ENCODE assay signal across 8 cellular contexts in genomic region chr16:1959269-1960039, GRCh38. TPM values are rescaled to one million over a fixed set of nuclear protein-coding genes. Genes with fewer than 3 reads are reported as not detected.
DNase-seq lines count a peak whose midpoint lies in the region; ATAC-seq and TF ChIP-seq lines count a peak whose summit lies in the region.

Gene NDUFB10 (plus strand): TSS chr16:1959538. CDS start chr16:1959625, 87 bp downstream.

- POLR2A ChIA-PET in IMR-90 (lab: Charles Lee; ENCODE audit: unreplicated experiment) = no interaction called here

- H3K27me3 ChIP-seq in IMR-90 (ENCODE audit: control insufficient read depth, insufficient read depth, low read length) (peaks cover 2% of the 10 kb centered on the region; the same call in 1 of the 2 replicates), Peyer's patch (no peaks in the 10 kb centered on the region), fibroblast of lung (ENCODE audit: control insufficient read depth, insufficient read depth, low read length) (no peaks in the 10 kb centered on the region)

- H3K9me1 ChIP-seq in IMR-90 (ENCODE audit: insufficient read depth, low read length) = 0 out of 2 replicates have a peak, but pooled peaks cover 8% of the 10 kb centered on the region

- H4K5ac ChIP-seq in IMR-90 (ENCODE audit: low read depth, low read length) = peak within 1 kb of the TSS; percentile 94

- H3K27ac Mint-ChIP-seq in natural killer cell = peak within 1 kb of the TSS; percentile 56 to 85

- peak within 1 kb of the TSS; percentile 91 for H2AK5ac ChIP-seq in IMR-90 (ENCODE audit: low read depth, low read length)

- H3K18ac ChIP-seq in IMR-90 (ENCODE audit: low read depth, low read length) = peak within 1 kb of the TSS; percentile 83; the same call in 1 of the 2 replicates

- peak; percentile 45; the same call in 1 of the 2 replicates for TF ChIP-seq POLR2A in IMR-90 (IDR thresholded peaks at IDR 0.05; ENCODE audit: low read depth, low read length)
- TF ChIP-seq POLR2A in Peyer's patch (IDR thresholded peaks at IDR 0.05) = peak; percentile 93 to 98

- WGBS in IMR-90 (ENCODE audit: extremely low coverage in 2 of 2, insufficient read length in 1 of 2), 2 experiments = 1% methylated on average over 36 of the region's 79 CpGs; no CpG with 5 or more reads in 1 of the 2 experiments

- no peaks in the 10 kb centered on the region for H3K27me3 Mint-ChIP-seq in natural killer cell (ENCODE audit: low read depth in 2 of 2)

- H2BK20ac ChIP-seq in IMR-90 (ENCODE audit: low read depth, low read length) = no peak within 1 kb of the TSS

- BruUV-seq in IMR-90 (replicated peaks; lab: Mats Ljungman, UMichigan) = no TSS peak

- peaks cover 3 to 33% of the 10 kb centered on the region in 2 experiments; a peak in 3 of 4 replicates for H3K79me1 ChIP-seq in IMR-90 (ENCODE audit: low read depth in 1 of 2, low read length in 2 of 2)

- H2AK9ac ChIP-seq in IMR-90 (replicated peaks; ENCODE audit: low read depth, low read length, poor library complexity) = peak within 1 kb of the TSS; percentile 100

- peak within 1 kb of the TSS; percentile 99 for H3K14ac ChIP-seq in IMR-90 (replicated peaks; ENCODE audit: low read depth, low read length)

- H3K4me3 ChIP-seq in IMR-90 (ENCODE audit: insufficient read depth, low read depth, low read length) (peak within 1 kb of the TSS; percentile 87), Peyer's patch (peak within 1 kb of the TSS; percentile 79 to 86 (median 80)), fibroblast of lung (replicated peaks in 1 of 4; ENCODE audit: control extremely low read depth in 1 of 4, insufficient read depth in 1 of 4, low read depth in 3 of 4, low read length in 4 of 4) (peak within 1 kb of the TSS; percentile 72 to 84 (median 80))

- no peak within 1 kb of the TSS; the same call in 2 of the 3 replicates for H2BK15ac ChIP-seq in IMR-90 (ENCODE audit: low read depth, low read length)

- H3K4me1 ChIP-seq in IMR-90 (ENCODE audit: control insufficient read depth, insufficient read depth, low read length) = peaks cover 7% of the 10 kb centered on the region
- peaks cover 0 to 27% (median 19%) of the 10 kb centered on the region in 4 donors for H3K4me1 ChIP-seq in Peyer's patch
- peaks cover 6% of the 10 kb centered on the region for H3K4me1 ChIP-seq in fibroblast of lung (ENCODE audit: control insufficient read depth, extremely low read depth, insufficient read depth, low read length)

- peak within 1 kb of the TSS; percentile 93 for H3K23ac ChIP-seq in IMR-90 (ENCODE audit: low read depth, low read length)

- peak; percentile 59 for ATAC-seq in GM21447 (IDR thresholded peaks at IDR 0.05; ENCODE audit: unreplicated experiment)
- peak; percentile 90 for ATAC-seq in IMR-90 (ENCODE audit: low read depth)
- ATAC-seq in natural killer cell = peak; percentile 89 to 94 (median 90)
- ATAC-seq in stimulated activated naive CD8-positive, alpha-beta T cell treated with anti-CD3 and anti-CD28 coated beads, Interleukin-15, Interleukin-2, amounts not matched to agents 100 U/mL and 50 U/mL, for 24 hours = peak; percentile 75

- peaks cover 39% of the 10 kb centered on the region for H3K79me2 ChIP-seq in fibroblast of lung (ENCODE audit: control insufficient read depth, insufficient read depth, low read length)

- in situ Hi-C loops in IMR-90 (cut with MboI; ENCODE audit: low sequenced_read_pairs) = no loop called here

- intact Hi-C loops in IMR-90 (cut with micrococcal nuclease) (no loop called here), natural killer cell (cut with micrococcal nuclease) (no loop called here)

- CTCF ChIA-PET in IMR-90 (lab: Yijun Ruan, JAX) = no interaction called here

- peak within 1 kb of the TSS; percentile 93 for H3K27ac ChIP-seq in IMR-90 (ENCODE audit: insufficient read depth, low read length)
- peak within 1 kb of the TSS; percentile 84 to 89 (median 88) for H3K27ac ChIP-seq in Peyer's patch
- peak within 1 kb of the TSS; percentile 77 for H3K27ac ChIP-seq in fibroblast of lung (ENCODE audit: insufficient read depth, low read length)

- peak within 1 kb of the TSS; percentile 89 for H2BK5ac ChIP-seq in IMR-90 (ENCODE audit: low read depth, low read length, poor library complexity, severe bottlenecking)

- TF ChIP-seq RAD21 in IMR-90 (IDR thresholded peaks at IDR 0.05; ENCODE audit: low read length) = peak; percentile 34

- peak within 1 kb of the TSS; percentile 75 for H3K56ac ChIP-seq in IMR-90 (ENCODE audit: extremely low read depth, insufficient read depth, low read length)

- H3K9me3 ChIP-seq in IMR-90 (ENCODE audit: control insufficient read depth, insufficient read depth, low read length) (no peaks in the 10 kb centered on the region), Peyer's patch (no peaks in the 10 kb centered on the region), fibroblast of lung (ENCODE audit: control insufficient read depth, insufficient read depth, low read depth, low read length) (no peaks in the 10 kb centered on the region)

- no peaks in the 10 kb centered on the region for H3K9me3 Mint-ChIP-seq in natural killer cell

- H3K4me2 ChIP-seq in IMR-90 (ENCODE audit: low read depth, low read length) (peak within 1 kb of the TSS; percentile 94), fibroblast of lung (ENCODE audit: extremely low read depth, insufficient read depth, low read length) (peak within 1 kb of the TSS; percentile 93)

- H3K4me1 Mint-ChIP-seq in natural killer cell = peaks cover 29 to 31% of the 10 kb centered on the region in 2 donors

- peak within 1 kb of the TSS; percentile 89 to 99 for H4K8ac ChIP-seq in IMR-90 (ENCODE audit: low read depth in 2 of 2, low read length in 2 of 2)

- H4K20me1 ChIP-seq in IMR-90 (ENCODE audit: insufficient read depth, low read length) = peaks cover 42% of the 10 kb centered on the region
- no peaks in the 10 kb centered on the region for H4K20me1 ChIP-seq in fibroblast of lung (ENCODE audit: control insufficient read depth, extremely low read depth, insufficient read depth, low read length)

- TF ChIP-seq CTCF in IMR-90 (conservative IDR thresholded peaks at IDR 0.05; ENCODE audit: low read depth, low read length) = peak; percentile 84
- TF ChIP-seq CTCF in Peyer's patch (IDR thresholded peaks at IDR 0.05) = peak; percentile 64 to 82 (median 78)
- TF ChIP-seq CTCF in fibroblast of lung (conservative IDR thresholded peaks at IDR 0.05 in 1 of 2, IDR thresholded peaks at IDR 0.05 in 1 of 2; ENCODE audit: low read depth in 1 of 2, low read length in 2 of 2) = peak; percentile 39 to 57
- peak; percentile 30 for TF ChIP-seq CTCF in natural killer cell (IDR thresholded peaks at IDR 0.05)

- dilution Hi-C loops in IMR-90 (cut with HindIII; ENCODE audit: low sequenced_read_pairs, unreplicated experiment) = no loop called here

- no peaks in the 10 kb centered on the region for H3K36me3 Mint-ChIP-seq in natural killer cell

- H2AFZ ChIP-seq in IMR-90 (replicated peaks; ENCODE audit: low read length, poor library complexity) (peak within 1 kb of the TSS; percentile 100), fibroblast of lung (ENCODE audit: low read length) (peak within 1 kb of the TSS; percentile 85)

- peak within 1 kb of the TSS; percentile 98 for H4K91ac ChIP-seq in IMR-90 (ENCODE audit: insufficient read depth, low read depth, low read length)

- peak within 1 kb of the TSS; percentile 91 for H3K4me3 Mint-ChIP-seq in natural killer cell

- peak; percentile 72 for DNase-seq in DMS153 (lab: John Stamatoyannopoulos, UW)
- DNase-seq in IMR-90 = peak; percentile 87
- peak; percentile 88 to 97 (median 97) for DNase-seq in Peyer's patch
- DNase-seq in activated T-helper 1 cell treated with Interleukin-2 at 50 U/mL for 16 hours (ENCODE audit: low read depth) = peak; percentile 88
- DNase-seq in fibroblast of lung (ENCODE audit: low read depth in 2 of 2) = peak; percentile 83 to 91
- DNase-seq in natural killer cell = peak; percentile 83
- DNase-seq in stimulated activated naive CD8-positive, alpha-beta T cell treated with anti-CD3 and anti-CD28 coated beads, Interleukin-15, Interleukin-2, amounts not matched to agents 100 U/mL and 50 U/mL, for 24 hours = peak; percentile 97

- H3K9ac ChIP-seq in IMR-90 (ENCODE audit: low read depth, low read length) (peak within 1 kb of the TSS; percentile 98), fibroblast of lung (ENCODE audit: insufficient read depth, low read length) (peak within 1 kb of the TSS; percentile 84)

- peak within 1 kb of the TSS; percentile 70 for H2BK120ac ChIP-seq in IMR-90 (ENCODE audit: low read depth, low read length)

- H3K36me3 ChIP-seq in IMR-90 (ENCODE audit: control insufficient read depth, insufficient read depth, low read length) (peaks cover 27% of the 10 kb centered on the region), Peyer's patch (peaks cover 0 to 25% (median 0%) of the 10 kb centered on the region in 3 donors), fibroblast of lung (ENCODE audit: control insufficient read depth, insufficient read depth, low read length) (peaks cover 26% of the 10 kb centered on the region)

- H3K4ac ChIP-seq in IMR-90 (ENCODE audit: low read depth, low read length) = peak within 1 kb of the TSS; percentile 95

TF ChIP-seq in IMR-90, 13 proteins besides CTCF, POLR2A, EP300 and RAD21 (continues in another document):
- TF ChIP-seq BHLHE40 (IDR thresholded peaks at IDR 0.05; ENCODE audit: low read depth, low read length) (peak; percentile 16; the same call in 1 of the 2 replicates), SMC3 (IDR thresholded peaks at IDR 0.05; ENCODE audit: low read depth, low read length) (peak; percentile 55), CEBPB (IDR thresholded peaks at IDR 0.05; ENCODE audit: low read depth, low read length) (no peak), NFE2L2 (IDR thresholded peaks at IDR 0.05; ENCODE audit: low read depth, low read length) (no peak), FOS (IDR thresholded peaks at IDR 0.05; ENCODE audit: low read depth, low read length) (0 out of 2 replicates have a peak, but pooled peaks have one; percentile 5)
- TF ChIP-seq, protein P1, sequence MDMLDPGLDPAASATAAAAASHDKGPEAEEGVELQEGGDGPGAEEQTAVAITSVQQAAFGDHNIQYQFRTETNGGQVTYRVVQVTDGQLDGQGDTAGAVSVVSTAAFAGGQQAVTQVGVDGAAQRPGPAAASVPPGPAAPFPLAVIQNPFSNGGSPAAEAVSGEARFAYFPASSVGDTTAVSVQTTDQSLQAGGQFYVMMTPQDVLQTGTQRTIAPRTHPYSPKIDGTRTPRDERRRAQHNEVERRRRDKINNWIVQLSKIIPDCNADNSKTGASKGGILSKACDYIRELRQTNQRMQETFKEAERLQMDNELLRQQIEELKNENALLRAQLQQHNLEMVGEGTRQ (IDR thresholded peaks at IDR 0.05; ENCODE audit: low read depth, low read length) = peak; percentile 14; the same call in 1 of the 2 replicates

RNA-seq across cellular contexts. Expression of gene NDUFB10, which starts in this region (rescaled TPM):
- total RNA-seq in IMR-90 (2012; rRNA removed) (189 and 194 TPM in 2 replicates), Peyer's patch (100 to 1,000 TPM in 3 of 4 donors, 10 to 100 TPM in 1; 55.3 to 373 (median 236) TPM), fibroblast of lung (149 TPM in 2 replicates), natural killer cell (10 to 100 TPM; 54.5 to 61.1 (median 59.5) TPM)
- polyA plus RNA-seq in IMR-90 (2012; rRNA removed) (220 and 287 TPM in 2 replicates), fibroblast of lung (123 and 152 TPM in 2 replicates)
- 306 and 488 TPM in 2 replicates for polyA plus RNA-seq in IMR-90 (2012; cell fraction: cytosol; rRNA removed)
- 94.6 and 127 TPM in 2 replicates for polyA plus RNA-seq in IMR-90 (2012; cell fraction: nucleus; rRNA removed; ENCODE audit: low replicate concordance)
- polyA plus RNA-seq in fibroblast of lung (2012) = 198 and 264 TPM in 2 replicates
- 113 and 143 TPM in 2 replicates for polyA minus RNA-seq in fibroblast of lung (ENCODE audit: low replicate concordance)

Comparison
In these comparisons a context has a peak if more than half of its experiments do, and no peak if none do; other contexts are left out.
1. Peak in every context shown above with its lines: DNase-seq, ATAC-seq, H3K4me3 ChIP-seq and H3K27ac ChIP-seq.
2. CTCF ChIP-seq: peak in every context shown above with its lines; median percentile 84 in IMR-90; 78 in Peyer's patch; 48 in fibroblast of lung; 30 in natural killer cell.